ENCODE assay signal across 7 cellular contexts in the genomic region with DNA sequence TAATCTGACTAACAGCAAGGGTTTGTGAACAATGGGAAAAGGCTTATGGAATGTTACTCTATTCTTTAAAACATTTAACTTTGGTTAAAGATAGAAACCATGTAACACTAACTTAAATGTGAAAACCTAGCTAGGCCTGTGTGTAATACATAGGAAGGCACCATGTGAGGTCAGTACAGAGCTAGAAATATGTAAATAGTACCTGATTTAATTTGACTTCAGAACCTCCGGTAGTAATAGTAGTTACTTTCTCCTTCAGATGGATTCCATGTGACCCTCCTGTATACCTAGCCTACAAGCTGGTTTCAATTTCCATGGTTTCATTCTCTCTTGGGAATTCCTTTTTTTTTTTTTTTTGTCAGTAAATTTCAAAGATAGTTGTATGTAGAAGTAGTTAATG. TPM values are rescaled to one million over a fixed set of nuclear protein-coding genes. Genes with fewer than 3 reads are reported as not detected.
DNase-seq lines count a peak whose midpoint lies in the region; ATAC-seq, FAIRE-seq and TF ChIP-seq lines count a peak whose summit lies in the region.

No MANE protein-coding gene starts in this region.

- no peak for FAIRE-seq in bronchial epithelial cell (lab: Jason Lieb, UNC)

- DNase-seq in GDM1 (lab: John Stamatoyannopoulos, UW) (peak; percentile 18), HPDE6-E6E7 (ENCODE audit: extremely low spot score) (peak; percentile 55), NOMO-1 treated with dmso at 0.1 percent for 144 hours (lab: John Stamatoyannopoulos, UW; ENCODE audit: unreplicated experiment) (peak; percentile 44), bronchial epithelial cell (ENCODE audit: low read depth) (peak; percentile 78), left kidney (ENCODE audit: low read depth, low spot score) (peak; percentile 76), superior temporal gyrus (ENCODE audit: extremely low spot score) (peak; percentile 55)

- no peaks in the 10 kb centered on the region for H3K36me3 ChIP-seq in bronchial epithelial cell (ENCODE audit: control insufficient read depth, insufficient read depth, low read length)

- TF ChIP-seq CTCF in bronchial epithelial cell (IDR thresholded peaks at IDR 0.05; ENCODE audit: insufficient read depth, low read length, severe bottlenecking) = peak; percentile 30

- H3K27me3 ChIP-seq in bronchial epithelial cell (ENCODE audit: control insufficient read depth, insufficient read depth, low read length) = no peaks in the 10 kb centered on the region

- H3K4me3 ChIP-seq in bronchial epithelial cell (ENCODE audit: low read depth, low read length) = peak overlapping the region; percentile 65

- peak; percentile 70 for ATAC-seq in GM21423 (IDR thresholded peaks at IDR 0.05; ENCODE audit: unreplicated experiment)

RNA-seq across cellular contexts. Expression of a gene that starts 1.3 kb away (rescaled TPM):
- total RNA-seq in bronchial epithelial cell = 20.3 and 21.0 TPM in 2 replicates

Comparison
In these comparisons a context has a peak if more than half of its experiments do, and no peak if none do; other contexts are left out.
1. Peak in every context shown above with its lines: DNase-seq, ATAC-seq and H3K4me3 ChIP-seq.
2. DNase-seq: peak in every context shown above with its lines; median percentile 78 in bronchial epithelial cell; 76 in left kidney; 55 in HPDE6-E6E7; 55 in superior temporal gyrus; 44 in NOMO-1 treated with dmso at 0.1 percent for 144 hours; 18 in GDM1.